ENCODE assay signal across 13 cellular contexts in the genomic region with DNA sequence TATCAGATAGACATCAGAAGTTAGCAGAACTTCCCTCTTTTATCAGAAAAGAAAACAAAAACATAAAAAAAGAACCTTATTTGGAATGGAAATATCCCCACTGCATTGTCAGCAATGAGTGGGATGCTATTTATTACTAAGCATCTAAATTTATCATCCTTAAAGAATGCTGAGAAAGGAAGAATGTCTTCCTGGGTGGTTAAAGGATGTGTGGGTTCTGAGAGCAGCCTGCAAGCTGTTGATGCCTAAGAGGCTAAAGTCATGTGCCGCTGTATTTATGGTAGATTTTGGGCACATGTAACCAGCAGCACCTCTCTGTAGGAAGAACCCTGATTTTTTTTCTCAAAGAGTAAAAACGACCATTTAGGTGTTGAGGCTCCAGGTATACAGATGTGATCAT. TPM values are rescaled to one million over a fixed set of nuclear protein-coding genes. Genes with fewer than 3 reads are reported as not detected.
DNase-seq lines count a peak whose midpoint lies in the region; FAIRE-seq lines count a peak whose summit lies in the region.
"Had no signal": no experiment of that assay in that cellular context is flagged by ENCODE, and none has a peak within 500 bp of the region (broad histone marks: within the 10 kb centered on the region; RNA-seq: fewer than 3 reads in every experiment).

No MANE protein-coding gene starts in this region.

- DNase-seq in CD1c-positive myeloid dendritic cell (ENCODE audit: extremely low spot score): peak; percentile 37
- peak; percentile 77 for DNase-seq in RKO (ENCODE audit: low spot score)
- DNase-seq in renal cortical epithelial cell (ENCODE audit: low read depth): peak; percentile 74
- DNase-seq in NCI-H1048 (lab: John Stamatoyannopoulos, UW): no peak
- DNase-seq in 8988T: no peak
- DNase-seq in NCI-H1694 treated with DMSO at 0.1 percent for 48 hours (lab: John Stamatoyannopoulos, UW): no peak
- no peak for DNase-seq in HUDEP-2 (lab: John Stamatoyannopoulos, UW; ENCODE audit: unreplicated experiment in 76 of 76)
- DNase-seq: erythroblast, NCI-H1417, testis had no signal

- peak; percentile 100 for FAIRE-seq in endometrium (lab: Jason Lieb, UNC)
- FAIRE-seq: keratinocyte had no signal

RNA-seq across cellular contexts. Expression of a gene that starts 15.5 kb away (rescaled TPM):
- total RNA-seq in renal cortical epithelial cell: not detected in 2 replicates
- total RNA-seq: T-helper 2 cell treated with Interferon-gamma antibody and Interleukin-4, amounts not matched to agents 100 ng/mL and 5 ng/mL, for 36 hours had no signal

Comparison
In these comparisons a context has a peak if more than half of its experiments do, and no peak if none do; other contexts are left out.
1. DNase-seq: peak in CD1c-positive myeloid dendritic cell (single experiment), RKO (single experiment) and renal cortical epithelial cell (single experiment); none in NCI-H1048 (single experiment), 8988T (single experiment), NCI-H1694 treated with DMSO at 0.1 percent for 48 hours (single experiment) and HUDEP-2 (0 of 76).